In the genomic region with DNA sequence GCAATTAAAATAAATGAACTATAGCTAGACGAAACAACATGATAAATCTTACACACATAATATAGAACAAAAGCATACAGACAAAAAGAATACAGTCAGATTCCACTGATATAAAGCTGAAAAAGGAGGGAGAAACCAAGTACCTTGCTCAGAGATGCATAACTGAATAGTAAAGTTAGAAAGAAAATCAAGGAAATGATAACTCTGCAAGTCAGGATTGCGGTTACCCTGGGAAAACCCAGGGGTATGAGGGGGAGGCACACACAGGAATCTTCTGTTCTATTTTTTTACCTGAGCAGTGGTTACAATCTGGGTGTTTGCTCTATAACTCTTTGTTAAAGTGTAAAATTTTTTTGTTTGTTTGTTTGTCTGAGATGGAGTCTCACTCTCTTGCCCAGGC, we compare ENCODE assay signal across 17 cellular contexts.
A peak's percentile ranks its signal among the peaks of the same experiment; 100 is the strongest.
DNase-seq lines count a peak whose midpoint lies in the region; ATAC-seq and TF ChIP-seq lines count a peak whose summit lies in the region.
"Had no signal": no experiment of that assay in that cellular context is flagged by ENCODE, and none has a peak within 500 bp of the region (broad histone marks: within the 10 kb centered on the region; RNA-seq: fewer than 3 reads in every experiment).

No MANE protein-coding gene starts in this region.

- BruUV-seq in mammary epithelial cell (replicated peaks; lab: Mats Ljungman, UMichigan) (no TSS peak), MCF 10A (replicated peaks; lab: Mats Ljungman, UMichigan) (no TSS peak)

- H3K27me3 ChIP-seq in mammary epithelial cell (ENCODE audit: insufficient read depth, low read length) (no peaks in the 10 kb centered on the region), vagina (no peaks in the 10 kb centered on the region), trophoblast cell (ENCODE audit: insufficient read depth, low read length) (no peaks in the 10 kb centered on the region)

- TF ChIP-seq POLR2A in vagina (IDR thresholded peaks at IDR 0.05), result no peak

- no peaks in the 10 kb centered on the region for H4K20me1 ChIP-seq in mammary epithelial cell (ENCODE audit: insufficient read depth, low read length)

- H3K4me3 Mint-ChIP-seq in MCF 10A (ENCODE audit: unreplicated experiment), result no peak overlapping the region
- H3K4me3 Mint-ChIP-seq in nephron progenitor cell, result no peak overlapping the region
- H3K4me3 Mint-ChIP-seq: CD4-positive, alpha-beta T cell had no signal

- H3K4me1 ChIP-seq in mammary epithelial cell (ENCODE audit: insufficient read depth, low read length) (peaks cover 39% of the 10 kb centered on the region), vagina (peaks cover 17% of the 10 kb centered on the region), trophoblast cell (ENCODE audit: control insufficient read depth in 1 of 2, insufficient read depth in 2 of 2, low read length in 2 of 2) (peaks cover 19 to 21% of the 10 kb centered on the region in 2 experiments)

- intact Hi-C loops in mammary epithelial cell (cut with micrococcal nuclease) (no loop called here), MCF 10A (cut with micrococcal nuclease) (no loop called here), vagina (cut with DNase I) (no loop called here)

- H4K91ac ChIP-seq in trophoblast cell (ENCODE audit: low read depth, low read length), result no peak overlapping the region

- CTCF ChIA-PET in mammary epithelial cell (lab: Charles Lee; ENCODE audit: low non-redundant PET) (interaction anchor here (0.7 kb wide), 1 partner anchor 32 kb away, joined by 3 read pairs; no protein-coding TSS in a partner anchor), MCF 10A (lab: Yijun Ruan, JAX) (interaction anchor here (0.6 kb wide), 1 partner anchor 11 kb away, joined by 3 read pairs; no protein-coding TSS in a partner anchor)

- H3K36me3 Mint-ChIP-seq in MCF 10A (ENCODE audit: insufficient read depth, unreplicated experiment), result no peaks in the 10 kb centered on the region
- peaks cover 9% of the 10 kb centered on the region for H3K36me3 Mint-ChIP-seq in nephron progenitor cell (ENCODE audit: low read depth)

- no peaks in the 10 kb centered on the region for H3K36me3 ChIP-seq in mammary epithelial cell (ENCODE audit: insufficient read depth, low read length)
- H3K36me3 ChIP-seq in vagina, result no peaks in the 10 kb centered on the region
- peaks cover 0 to 1% of the 10 kb centered on the region in 2 experiments for H3K36me3 ChIP-seq in trophoblast cell (ENCODE audit: control insufficient read depth in 1 of 2, insufficient read depth in 2 of 2, low read length in 2 of 2)
- H3K36me3 ChIP-seq: HAP-1 had no signal

- H3K23ac ChIP-seq in trophoblast cell (ENCODE audit: low read length), result no peak overlapping the region

- H3K18ac ChIP-seq in trophoblast cell (ENCODE audit: low read length), result no peak overlapping the region

- no peak overlapping the region for H2BK12ac ChIP-seq in trophoblast cell (ENCODE audit: low read length)

- H3K9ac ChIP-seq in mammary epithelial cell (ENCODE audit: insufficient read depth, low read length), result no peak overlapping the region
- no peak overlapping the region for H3K9ac ChIP-seq in trophoblast cell (ENCODE audit: low read length)
- H3K9ac ChIP-seq: GM23248 had no signal

- H3K4me2 ChIP-seq in mammary epithelial cell (ENCODE audit: insufficient read depth, low read depth, low read length) (peak overlapping the region; percentile 1), trophoblast cell (ENCODE audit: low read length) (no peak overlapping the region)
- H3K4me2 ChIP-seq: A549 had no signal

- POLR2A ChIA-PET in MCF 10A (lab: Yijun Ruan, JAX), result no interaction called here

- H3K27ac ChIP-seq in mammary epithelial cell (ENCODE audit: insufficient read depth, low read depth, low read length) (peak overlapping the region; percentile 3), vagina (no peak overlapping the region), trophoblast cell (ENCODE audit: low read depth, low read length) (no peak overlapping the region)
- H3K27ac ChIP-seq: 22Rv1, C4-2B, GM23248, HL-60 had no signal

- peaks cover 37% of the 10 kb centered on the region for H3K4me1 Mint-ChIP-seq in MCF 10A (ENCODE audit: insufficient read depth, unreplicated experiment)
- H3K4me1 Mint-ChIP-seq in nephron progenitor cell, result peaks cover 19% of the 10 kb centered on the region

- no peak overlapping the region for H3K4ac ChIP-seq in trophoblast cell (ENCODE audit: low read depth, low read length)

- no peaks in the 10 kb centered on the region for H3K9me3 Mint-ChIP-seq in MCF 10A (ENCODE audit: unreplicated experiment)
- no peaks in the 10 kb centered on the region for H3K9me3 Mint-ChIP-seq in nephron progenitor cell

- H2BK5ac ChIP-seq in trophoblast cell (ENCODE audit: low read depth, low read length, poor library complexity), result no peak overlapping the region

- peak; percentile 49 for DNase-seq in mammary epithelial cell
- DNase-seq in MCF 10A (ENCODE audit: unreplicated experiment), result no peak
- DNase-seq in kidney glomerular epithelial cell (lab: John Stamatoyannopoulos, UW), result peak; percentile 73
- DNase-seq in nephron progenitor cell, result no peak
- DNase-seq in vagina (ENCODE audit: extremely low spot score in 2 of 2), result no peak
- DNase-seq in trophoblast cell, result no peak
- no peak for DNase-seq in amniotic stem cell (lab: John Stamatoyannopoulos, UW)
- DNase-seq: AML-193; Caco-2; CD4-positive, alpha-beta T cell; GM23248 had no signal

- H3K4me3 ChIP-seq in mammary epithelial cell (replicated peaks in 1 of 3; ENCODE audit: insufficient read depth in 1 of 3, low read depth in 2 of 3, low read length in 3 of 3), result no peak overlapping the region
- H3K4me3 ChIP-seq in vagina, result no peak overlapping the region
- H3K4me3 ChIP-seq in trophoblast cell (ENCODE audit: low read depth, low read length), result no peak overlapping the region
- H3K4me3 ChIP-seq: A549, GM23248, HAP-1 had no signal

- H2BK120ac ChIP-seq in trophoblast cell (ENCODE audit: insufficient read depth, low read length, poor library complexity), result no peak overlapping the region

- H3K9me3 ChIP-seq in mammary epithelial cell (replicated peaks; ENCODE audit: insufficient read depth, low read length), result no peaks in the 10 kb centered on the region
- no peaks in the 10 kb centered on the region for H3K9me3 ChIP-seq in vagina
- H3K9me3 ChIP-seq in trophoblast cell (ENCODE audit: insufficient read depth, low read depth, low read length), result no peaks in the 10 kb centered on the region
- H3K9me3 ChIP-seq: A549, Caco-2, HAP-1 had no signal

- in situ Hi-C loops in mammary epithelial cell (cut with MboI; ENCODE audit: low sequenced_read_pairs in 2 of 2), result no loop called here

- no peak for TF ChIP-seq CTCF in mammary epithelial cell (conservative IDR thresholded peaks at IDR 0.05 in 1 of 2, IDR thresholded peaks at IDR 0.05 in 1 of 2; ENCODE audit: extremely low read depth in 1 of 2, insufficient read depth in 1 of 2, low read depth in 1 of 2, low read length in 2 of 2)
- TF ChIP-seq CTCF in MCF 10A (IDR thresholded peaks at IDR 0.05; ENCODE audit: unreplicated experiment), result no peak
- no peak for TF ChIP-seq CTCF in nephron progenitor cell (IDR thresholded peaks at IDR 0.05)
- TF ChIP-seq CTCF in vagina (IDR thresholded peaks at IDR 0.05), result no peak

- ATAC-seq in HG02852 (IDR thresholded peaks at IDR 0.05; ENCODE audit: unreplicated experiment), result no peak
- ATAC-seq: A549 had no signal

- H3K79me2 ChIP-seq in mammary epithelial cell (ENCODE audit: insufficient read depth, low read length) (no peaks in the 10 kb centered on the region), trophoblast cell (ENCODE audit: control insufficient read depth, insufficient read depth, low read length, poor library complexity) (no peaks in the 10 kb centered on the region)

- H3K14ac ChIP-seq in trophoblast cell (ENCODE audit: low read length), result no peak overlapping the region

- no peak overlapping the region for H3K27ac Mint-ChIP-seq in MCF 10A (ENCODE audit: low read depth, unreplicated experiment)
- H3K27ac Mint-ChIP-seq in nephron progenitor cell, result peak overlapping the region; percentile 33
- H3K27ac Mint-ChIP-seq: CD4-positive, alpha-beta T cell had no signal

- dilution Hi-C loops in mammary epithelial cell (cut with HindIII; ENCODE audit: low sequenced_read_pairs), result no loop called here

- H2AK5ac ChIP-seq in trophoblast cell (ENCODE audit: low read length), result no peak overlapping the region

- no peak overlapping the region for H4K12ac ChIP-seq in trophoblast cell (ENCODE audit: low read depth, low read length)

- H4K8ac ChIP-seq in trophoblast cell (ENCODE audit: low read depth, low read length), result no peak overlapping the region

- peaks cover 11% of the 10 kb centered on the region for H3K79me1 ChIP-seq in trophoblast cell (ENCODE audit: low read length)

- H2AFZ ChIP-seq in mammary epithelial cell (ENCODE audit: low read depth, low read length), result no peak overlapping the region
- H2AFZ ChIP-seq in trophoblast cell (ENCODE audit: insufficient read depth, low read length, poor library complexity), result no peak overlapping the region
- H2AFZ ChIP-seq: GM23248 had no signal

- H3K27me3 Mint-ChIP-seq in MCF 10A (ENCODE audit: insufficient read depth, unreplicated experiment) (no peaks in the 10 kb centered on the region), nephron progenitor cell (ENCODE audit: low read depth, poor library complexity) (no peaks in the 10 kb centered on the region)

- WGBS in mammary epithelial cell (ENCODE audit: low coverage, missing lambda C conversion rate), result 48% methylated on average over 2 of the region's 2 CpGs
- no CpG with 5 or more reads among the region's 2 CpGs for WGBS in trophoblast cell (ENCODE audit: extremely low coverage, insufficient coverage, insufficient read length)

Comparison
In these comparisons a context has a peak if more than half of its experiments do, and no peak if none do; other contexts are left out.
1. DNase-seq: peak in mammary epithelial cell (single experiment) and kidney glomerular epithelial cell (single experiment); none in MCF 10A (single experiment), nephron progenitor cell (single experiment), vagina (0 of 2), trophoblast cell (0 of 2) and amniotic stem cell (single experiment).